In the genomic region with DNA sequence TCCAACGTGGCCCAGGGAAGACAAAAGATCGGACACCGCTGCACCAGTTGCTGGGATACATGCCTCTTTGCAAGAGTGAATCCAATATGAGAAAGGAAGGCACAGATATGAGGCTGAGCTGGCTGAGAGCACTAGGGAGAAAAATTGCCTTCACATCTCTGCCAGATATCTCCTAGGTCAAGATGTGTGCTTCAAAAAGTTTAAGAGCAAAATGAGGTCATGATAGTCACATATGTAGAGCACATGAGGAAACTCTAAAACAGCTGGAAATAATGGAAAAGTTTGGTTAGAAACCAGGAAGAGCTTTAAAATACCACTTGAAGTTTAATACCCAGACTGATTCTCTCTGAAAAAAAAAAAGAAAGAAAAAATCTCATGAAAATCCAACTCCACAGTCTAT, we compare ENCODE assay signal across 16 cellular contexts. TPM values are rescaled to one million over a fixed set of nuclear protein-coding genes. Genes with fewer than 3 reads are reported as not detected.
DNase-seq lines count a peak whose midpoint lies in the region; ATAC-seq, FAIRE-seq and TF ChIP-seq lines count a peak whose summit lies in the region.
"Had no signal": no experiment of that assay in that cellular context is flagged by ENCODE, and none has a peak within 500 bp of the region (broad histone marks: within the 10 kb centered on the region; RNA-seq: fewer than 3 reads in every experiment).

No MANE protein-coding gene starts in this region.

- peaks cover 39% of the 10 kb centered on the region for H3F3A ChIP-seq in SK-N-SH (replicated peaks; ENCODE audit: insufficient read depth)

- H3K4me1 ChIP-seq in OCI-LY7 (ENCODE audit: insufficient read depth, low read length, poor library complexity, severe bottlenecking) (peaks cover 68% of the 10 kb centered on the region), K562 (replicated peaks in 1 of 2; ENCODE audit: control insufficient read depth in 2 of 2, insufficient read depth in 2 of 2, low read length in 2 of 2) (peaks cover 0 to 18% of the 10 kb centered on the region in 2 experiments; a peak in 4 of 5 replicates), SK-N-SH (ENCODE audit: control insufficient read depth in 1 of 2, insufficient read depth in 2 of 2, low read depth in 1 of 2, low read length in 1 of 2) (peaks cover 0 to 19% of the 10 kb centered on the region in 2 experiments; a peak in 3 of 4 replicates), sigmoid colon (peaks cover 0 to 40% (median 32%) of the 10 kb centered on the region in 4 donors)
- H3K4me1 ChIP-seq: SJCRH30 had no signal

- H3K27me3 Mint-ChIP-seq in activated CD8-positive, alpha-beta memory T cell treated with anti-CD3 and anti-CD28 coated beads, Interleukin-2, amount 10 ng/mL, durations not matched to agents 7 days and 5 days: peaks cover 14% of the 10 kb centered on the region
- H3K27me3 Mint-ChIP-seq in progenitor cell of endocrine pancreas: no peaks in the 10 kb centered on the region

- no peak for TF ChIP-seq RAD21 in K562 (CRISPR knock-in tag; conservative IDR thresholded peaks at IDR 0.05 in 1 of 2, IDR thresholded peaks at IDR 0.05 in 1 of 2)
- no peak for TF ChIP-seq RAD21 in SK-N-SH (IDR thresholded peaks at IDR 0.05; ENCODE audit: low read length)

- H4K20me1 ChIP-seq in OCI-LY7 (ENCODE audit: insufficient read depth, low read length) (no peaks in the 10 kb centered on the region), K562 (replicated peaks; ENCODE audit: control insufficient read depth, insufficient read depth, low read length) (no peaks in the 10 kb centered on the region), SK-N-SH (ENCODE audit: insufficient read depth) (no peaks in the 10 kb centered on the region)

- POLR2A ChIA-PET in OCI-LY7 (lab: Charles Lee): interaction anchor here (0.5 to 27.1 kb wide), 28 partner anchors 9 to 1844 kb away, joined by 3 to 1237 read pairs (median 12); a partner anchor contains a TSS
- POLR2A ChIA-PET in K562 (lab: Yijun Ruan, JAX): interaction anchor here (0.9 to 18.7 kb wide), 11 partner anchors 8 to 62 kb away, joined by 3 to 306 read pairs (median 8); a partner anchor contains a TSS
- POLR2A ChIA-PET in SK-N-SH (lab: Yijun Ruan, JAX): interaction anchor here (0.7 to 11.4 kb wide), 10 partner anchors 19 to 1836 kb away, joined by 3 to 578 read pairs (median 38); a partner anchor contains a TSS

- peak overlapping the region; percentile 87 for H3K4me3 Mint-ChIP-seq in activated CD8-positive, alpha-beta memory T cell treated with anti-CD3 and anti-CD28 coated beads, Interleukin-2, amount 10 ng/mL, durations not matched to agents 7 days and 5 days
- peak overlapping the region; percentile 92 for H3K4me3 Mint-ChIP-seq in progenitor cell of endocrine pancreas (ENCODE audit: low read depth)

- intact Hi-C loops in OCI-LY7 (cut with micrococcal nuclease; ENCODE audit: unreplicated experiment) (loop anchor here (2.0 to 5.0 kb wide), 2 partner anchors 1653 to 1670 kb away; a partner anchor contains a TSS), K562 (cut with micrococcal nuclease) (no loop called here), sigmoid colon (cut with DNase I) (no loop called here)

- H3K36me3 Mint-ChIP-seq in activated CD8-positive, alpha-beta memory T cell treated with anti-CD3 and anti-CD28 coated beads, Interleukin-2, amount 10 ng/mL, durations not matched to agents 7 days and 5 days: peaks cover 9% of the 10 kb centered on the region
- no peaks in the 10 kb centered on the region for H3K36me3 Mint-ChIP-seq in progenitor cell of endocrine pancreas (ENCODE audit: insufficient read depth)

- H3K36me3 ChIP-seq in OCI-LY7 (ENCODE audit: insufficient read depth, low read length) (no peaks in the 10 kb centered on the region), K562 (ENCODE audit: control insufficient read depth, insufficient read depth, low read length) (no peaks in the 10 kb centered on the region), SK-N-SH (replicated peaks in 1 of 2; ENCODE audit: control insufficient read depth in 1 of 2, insufficient read depth in 2 of 2, low read length in 1 of 2) (no peaks in the 10 kb centered on the region), sigmoid colon (no peaks in the 10 kb centered on the region)
- H3K36me3 ChIP-seq: SJCRH30, spleen, vagina had no signal

- DNase-seq in activated CD8-positive, alpha-beta memory T cell treated with anti-CD3 and anti-CD28 coated beads, Interleukin-2, amount 10 ng/mL, durations not matched to agents 7 days and 5 days: no peak
- no peak for DNase-seq in activated CD8-positive, alpha-beta memory T cell treated with anti-CD3 and anti-CD28 coated beads, Interleukin-2, amount 50 U/mL, for 48 hours
- DNase-seq in OCI-LY7 (ENCODE audit: low spot score) (peak; percentile 59), K562 (ENCODE audit: extremely low read depth in 1 of 4, low spot score in 3 of 4) (no peak), progenitor cell of endocrine pancreas (ENCODE audit: low spot score, unreplicated experiment) (no peak), SK-N-SH (no peak), sigmoid colon (no peak)
- DNase-seq: GDM1, NCI-H524, nucleus accumbens, spleen had no signal

- peak overlapping the region; percentile 99 for H3K27ac Mint-ChIP-seq in activated CD8-positive, alpha-beta memory T cell treated with anti-CD3 and anti-CD28 coated beads, Interleukin-2, amount 10 ng/mL, durations not matched to agents 7 days and 5 days
- peak overlapping the region; percentile 98 for H3K27ac Mint-ChIP-seq in progenitor cell of endocrine pancreas

- TF ChIP-seq EP300 in K562 (IDR thresholded peaks at IDR 0.05; ENCODE audit: low read length): no peak
- no peak for TF ChIP-seq EP300 in SK-N-SH (IDR thresholded peaks at IDR 0.05; ENCODE audit: borderline replicate concordance in 1 of 2, low read depth in 1 of 2, low read length in 1 of 2)
- TF ChIP-seq EP300 in sigmoid colon (IDR thresholded peaks at IDR 0.05): no peak

- H3K4me3 ChIP-seq in OCI-LY7 (ENCODE audit: low read depth, low read length, poor library complexity, severe bottlenecking) (peak overlapping the region; percentile 69), K562 (no peak overlapping the region), SK-N-SH (ENCODE audit: low read depth in 2 of 2, low read length in 1 of 2) (no peak overlapping the region), sigmoid colon (no peak overlapping the region)
- H3K4me3 ChIP-seq: spleen, vagina had no signal

- H3K27ac ChIP-seq in OCI-LY7 (ENCODE audit: low read depth, low read length, poor library complexity, severe bottlenecking) (peak overlapping the region; percentile 99), K562 (ENCODE audit: extremely low read depth, low read depth, low read length) (no peak overlapping the region), SK-N-SH (ENCODE audit: low read depth in 2 of 2, low read length in 1 of 2) (peak overlapping the region in 1 of 2 experiments; percentile 97; a peak in 2 of 4 replicates), sigmoid colon (no peak overlapping the region)
- H3K27ac ChIP-seq: vagina had no signal

- H3K27me3 ChIP-seq in K562 (ENCODE audit: control insufficient read depth in 2 of 2, insufficient read depth in 2 of 2, low read length in 2 of 2): no peaks in the 10 kb centered on the region
- no peaks in the 10 kb centered on the region for H3K27me3 ChIP-seq in SK-N-SH (ENCODE audit: insufficient read depth)
- peaks cover 41 to 96% (median 89%) of the 10 kb centered on the region in 3 donors for H3K27me3 ChIP-seq in sigmoid colon
- H3K27me3 ChIP-seq: SJCRH30, vagina had no signal

- 43% methylated on average over 3 of the region's 3 CpGs for WGBS in K562 (ENCODE audit: insufficient coverage, low coverage, missing lambda C conversion rate)
- 98% methylated on average over 3 of the region's 3 CpGs for WGBS in SK-N-SH (ENCODE audit: low lambda C conversion rate)
- WGBS in sigmoid colon, 2 donors: 91 to 93% methylated on average over 3 of the region's 3 CpGs

- H3K9me3 Mint-ChIP-seq in activated CD8-positive, alpha-beta memory T cell treated with anti-CD3 and anti-CD28 coated beads, Interleukin-2, amount 10 ng/mL, durations not matched to agents 7 days and 5 days (ENCODE audit: low read depth): no peaks in the 10 kb centered on the region
- H3K9me3 Mint-ChIP-seq in progenitor cell of endocrine pancreas (ENCODE audit: low read depth): no peaks in the 10 kb centered on the region

- CTCF ChIA-PET in activated CD8-positive, alpha-beta memory T cell treated with anti-CD3 and anti-CD28 coated beads, Interleukin-2, amount 10 ng/mL, durations not matched to agents 7 days and 5 days (lab: Charles Lee): interaction anchor here (1.2 to 11.3 kb wide), 3 partner anchors 22 to 51 kb away, joined by 4 to 183 read pairs (median 6); a partner anchor contains a TSS
- CTCF ChIA-PET in OCI-LY7 (lab: Charles Lee; ENCODE audit: unreplicated experiment): interaction anchor here (0.9 kb wide), 1 partner anchor 64 kb away, joined by 3 read pairs; no protein-coding TSS in a partner anchor
- CTCF ChIA-PET in K562 (lab: Yijun Ruan, JAX; ENCODE audit: low intra/inter-chr PET ratio): no interaction called here
- CTCF ChIA-PET in SK-N-SH (lab: Yijun Ruan, JAX): interaction anchor here (0.7 to 1.1 kb wide), 2 partner anchors 24 to 97 kb away, joined by 3 read pairs; no protein-coding TSS in a partner anchor

- H3K9ac ChIP-seq in K562 (ENCODE audit: insufficient read depth in 1 of 2, low read depth in 2 of 2, low read length in 2 of 2) (no peak overlapping the region), SK-N-SH (no peak overlapping the region)

- H3K79me2 ChIP-seq in OCI-LY7 (ENCODE audit: insufficient read depth, low read depth, low read length) (no peaks in the 10 kb centered on the region), K562 (ENCODE audit: control insufficient read depth, insufficient read depth, low read length) (peaks cover 17% of the 10 kb centered on the region), SK-N-SH (ENCODE audit: insufficient read depth) (no peaks in the 10 kb centered on the region)

- in situ Hi-C loops in K562 (cut with MboI): no loop called here

- H3K9me1 ChIP-seq in K562 (ENCODE audit: control insufficient read depth, insufficient read depth, low read length): no peaks in the 10 kb centered on the region

- no peak for TF ChIP-seq CTCF in OCI-LY7 (conservative IDR thresholded peaks at IDR 0.05; ENCODE audit: low read length)
- TF ChIP-seq CTCF in K562 (IDR thresholded peaks at IDR 0.05 in 2 of 3, conservative IDR thresholded peaks at IDR 0.05 in 1 of 3; ENCODE audit: insufficient read depth in 2 of 3, low read depth in 1 of 3, low read length in 3 of 3): no peak
- no peak for TF ChIP-seq CTCF in progenitor cell of endocrine pancreas (IDR thresholded peaks at IDR 0.05; ENCODE audit: unreplicated experiment)
- no peak for TF ChIP-seq CTCF in SK-N-SH (IDR thresholded peaks at IDR 0.05)
- no peak for TF ChIP-seq CTCF in sigmoid colon (IDR thresholded peaks at IDR 0.05)

- H3K9me2 ChIP-seq in OCI-LY7 (ENCODE audit: insufficient read depth, low read length) (no peaks in the 10 kb centered on the region), SK-N-SH (no peaks in the 10 kb centered on the region)

- H3K4me2 ChIP-seq in OCI-LY7 (ENCODE audit: low read length) (peak overlapping the region; percentile 97), K562 (ENCODE audit: insufficient read depth, low read length) (no peak overlapping the region), SK-N-SH (no peak overlapping the region)

- H2AFZ ChIP-seq in OCI-LY7 (ENCODE audit: low read length) (no peak overlapping the region), K562 (ENCODE audit: low read depth, low read length) (peak overlapping the region; percentile 49), SK-N-SH (ENCODE audit: low read depth) (no peak overlapping the region)

- no TSS peak for BruUV-seq in OCI-LY7 (replicated peaks; lab: Mats Ljungman, UMichigan)
- BruUV-seq in K562 (replicated peaks; lab: Mats Ljungman, UMichigan): no TSS peak

- H3K9me3 ChIP-seq in OCI-LY7 (ENCODE audit: low read length): no peaks in the 10 kb centered on the region
- peaks cover 4% of the 10 kb centered on the region; the same call in 1 of the 2 replicates for H3K9me3 ChIP-seq in K562 (replicated peaks; ENCODE audit: control insufficient read depth, insufficient read depth, low read depth, low read length)
- no peaks in the 10 kb centered on the region for H3K9me3 ChIP-seq in SK-N-SH
- H3K9me3 ChIP-seq in sigmoid colon: no peaks in the 10 kb centered on the region
- H3K9me3 ChIP-seq: SJCRH30, spleen, vagina had no signal

- ATAC-seq in activated CD8-positive, alpha-beta memory T cell treated with anti-CD3 and anti-CD28 coated beads, Interleukin-2, amount 10 ng/mL, durations not matched to agents 7 days and 5 days: no peak
- ATAC-seq in K562: no peak
- ATAC-seq in HG03095 (IDR thresholded peaks at IDR 0.05; ENCODE audit: unreplicated experiment): no peak
- ATAC-seq: activated CD4-positive, CD25-positive, alpha-beta regulatory T cell treated with anti-CD3 and anti-CD28 coated beads, Interleukin-2, amount 50 U/mL, for 24 hours had no signal

- peaks cover 63% of the 10 kb centered on the region for H3K4me1 Mint-ChIP-seq in activated CD8-positive, alpha-beta memory T cell treated with anti-CD3 and anti-CD28 coated beads, Interleukin-2, amount 10 ng/mL, durations not matched to agents 7 days and 5 days
- H3K4me1 Mint-ChIP-seq in progenitor cell of endocrine pancreas (ENCODE audit: low read depth): peaks cover 36% of the 10 kb centered on the region

- TF ChIP-seq POLR2A in K562 (conservative IDR thresholded peaks at IDR 0.05) (no peak), sigmoid colon (IDR thresholded peaks at IDR 0.05) (no peak)

- FAIRE-seq in K562 (lab: Jason Lieb, UNC): no peak

RNA-seq across cellular contexts. Expression of a gene that starts 41.7 kb away (rescaled TPM):
- not detected for total RNA-seq in activated CD8-positive, alpha-beta memory T cell treated with anti-CD3 and anti-CD28 coated beads, Interleukin-2, amount 10 ng/mL, durations not matched to agents 7 days and 5 days
- not detected in 2 replicates for total RNA-seq in OCI-LY7 (2014; rRNA removed; shearing (Covaris generic))
- total RNA-seq in OCI-LY7 (2022): not detected in 2 replicates
- not detected in 2 replicates for total RNA-seq in K562 (2011; cell fraction: chromatin; rRNA removed; ENCODE audit: low replicate concordance)
- total RNA-seq in K562 (2011; cell fraction: nucleolus; rRNA removed): not detected in 2 replicates
- total RNA-seq in K562 (2011; cell fraction: nucleoplasm; rRNA removed): not detected in 2 replicates
- total RNA-seq in K562 (2014; rRNA removed): not detected in 2 replicates
- total RNA-seq in K562 (2014; rRNA removed; fragmentation: Illumina TruSeq; extraction: Trizol): not detected in 2 replicates
- not detected in 2 replicates for total RNA-seq in K562 (2015; rRNA removed; fragmentation: Illumina TruSeq; extraction: Trizol)
- not detected in 2 replicates for total RNA-seq in K562 (2021)
- not detected in 2 replicates for polyA plus RNA-seq in K562 (2011; rRNA removed)
- not detected in 2 replicates for polyA plus RNA-seq in K562 (2011; cell fraction: cytosol; rRNA removed)
- not detected in 2 replicates for polyA plus RNA-seq in K562 (2011; cell fraction: nucleus; rRNA removed)
- polyA plus RNA-seq in K562 (2012): 0.14 and 0.57 TPM in 2 replicates
- not detected in 2 replicates for polyA plus RNA-seq in K562 (2014; fragmentation: Illumina TruSeq; extraction: Trizol)
- polyA plus RNA-seq in K562 (2014; fragmentation: Nextera tagmentation; extraction: Ambion mirVana): under 1 TPM in 1 of 2 experiments, not detected in 1; 0.24 TPM
- polyA plus RNA-seq in K562 (2014; rRNA removed): not detected in 2 replicates
- polyA minus RNA-seq in K562 (2011; rRNA and poly(A)+ RNA removed): not detected in 2 replicates
- not detected in 2 replicates for polyA minus RNA-seq in K562 (2011; cell fraction: cytosol; rRNA and poly(A)+ RNA removed)
- polyA minus RNA-seq in K562 (2011; cell fraction: nucleus; rRNA and poly(A)+ RNA removed): not detected in 2 replicates
- total RNA-seq in progenitor cell of endocrine pancreas: not detected in 2 replicates
- not detected in 2 replicates for polyA plus RNA-seq in SK-N-SH (2012; rRNA removed)
- not detected in 2 replicates for polyA plus RNA-seq in SK-N-SH (2012; cell fraction: cytosol; rRNA removed)
- polyA plus RNA-seq in SK-N-SH (2012; cell fraction: nucleus; rRNA removed): not detected in 2 replicates
- not detected for total RNA-seq in sigmoid colon
- polyA plus RNA-seq in sigmoid colon: not detected
- total RNA-seq: dermis microvascular lymphatic vessel endothelial cell, SJCRH30, spleen, vagina had no signal
- polyA plus RNA-seq: spleen had no signal
